ENCODE assay signal across 35 cellular contexts in the genomic region with DNA sequence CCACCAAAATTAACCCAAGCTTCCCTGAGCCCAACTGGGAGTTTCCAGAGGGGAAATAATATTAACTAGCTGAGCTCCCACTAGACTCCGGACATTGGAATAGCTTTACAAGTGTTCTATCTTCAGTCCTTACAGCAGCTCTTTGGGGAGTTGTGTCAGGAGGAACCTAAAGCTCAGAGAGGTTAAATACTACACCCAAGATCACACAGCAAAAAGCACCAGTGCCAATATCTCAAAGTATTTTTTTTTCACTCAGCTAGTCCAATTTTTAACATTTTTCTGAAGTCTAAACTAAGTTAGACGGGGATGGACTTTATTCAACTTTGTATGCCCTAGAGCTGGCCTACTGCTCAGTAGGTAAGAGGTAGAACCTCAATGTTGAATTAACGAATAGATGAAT.
"Had no signal": no experiment of that assay in that cellular context is flagged by ENCODE, and none has a peak within 500 bp of the region (broad histone marks: within the 10 kb centered on the region; RNA-seq: fewer than 3 reads in every experiment).

No MANE protein-coding gene starts in this region.

- ATAC-seq: activated CD8-positive, alpha-beta T cell treated with anti-CD3 and anti-CD28 coated beads for 36 hours; activated naive CD4-positive, alpha-beta T cell treated with anti-CD3 and anti-CD28 coated beads, Interleukin-2, amount 50 U/mL, for 72 hours; activated T-cell treated with anti-CD3 and anti-CD28 coated beads, Interleukin-2, amount 50 U/mL, for 4 hours; activated T-cell treated with anti-CD3 and anti-CD28 coated beads, Interleukin-2, amount 50 U/mL, for 72 hours; activated T-helper 17 cell treated with anti-CD3 and anti-CD28 coated beads, Interleukin-2, amount 50 U/mL, for 72 hours; body of pancreas had no signal

- H3K36me3 ChIP-seq: adrenal gland, brain microvascular endothelial cell, breast epithelium had no signal

- H3K4me1 Mint-ChIP-seq: activated B cell treated with CpG ODN at 0.5 μM for 24 hours; activated CD4-positive, alpha-beta T cell treated with anti-CD3 and anti-CD28 coated beads, Interleukin-2, amount 10 ng/mL, durations not matched to agents 24 days and 14 days; activated naive CD8-positive, alpha-beta T cell treated with anti-CD3 and anti-CD28 coated beads for 36 hours; activated T-helper 17 cell treated with anti-CD3 and anti-CD28 coated beads, Interleukin-2, amount 50 U/mL, for 72 hours; central memory CD8-positive, alpha-beta T cell had no signal

- H3K36me3 Mint-ChIP-seq: activated CD4-positive, alpha-beta memory T cell treated with anti-CD3 and anti-CD28 coated beads for 36 hours; activated naive CD4-positive, alpha-beta T cell treated with anti-CD3 and anti-CD28 coated beads, Interleukin-2, amount 50 U/mL, for 72 hours; activated naive CD8-positive, alpha-beta T cell treated with anti-CD3 and anti-CD28 coated beads for 36 hours had no signal

- H3K27me3 ChIP-seq: adrenal gland, body of pancreas, brain microvascular endothelial cell, breast epithelium had no signal

- H3K9me3 Mint-ChIP-seq: activated B cell treated with CpG ODN at 0.5 μM for 24 hours; activated CD4-positive, alpha-beta memory T cell treated with anti-CD3 and anti-CD28 coated beads for 36 hours; activated CD4-positive, alpha-beta T cell treated with anti-CD3 and anti-CD28 coated beads, Interleukin-2, amount 10 ng/mL, durations not matched to agents 24 days and 14 days; activated CD8-positive, alpha-beta T cell treated with anti-CD3 and anti-CD28 coated beads for 36 hours; activated naive CD4-positive, alpha-beta T cell treated with anti-CD3 and anti-CD28 coated beads for 36 hours; activated naive CD4-positive, alpha-beta T cell treated with anti-CD3 and anti-CD28 coated beads, Interleukin-2, amount 50 U/mL, for 72 hours; activated naive CD8-positive, alpha-beta T cell treated with anti-CD3 and anti-CD28 coated beads for 36 hours; activated T-cell treated with anti-CD3 and anti-CD28 coated beads, Interleukin-2, amount 50 U/mL, for 4 hours; activated T-cell treated with anti-CD3 and anti-CD28 coated beads, Interleukin-2, amount 50 U/mL, for 72 hours; activated T-helper 1 cell treated with anti-CD3 and anti-CD28 coated beads, Interleukin-12 subunit alpha, Interleukin-12 subunit beta, Interleukin-2, Interleukin-4 antibody, amounts not matched to agents 30 ng/mL and 10 ng/mL and 1 ng/mL, durations not matched to agents 14 hours and 24 hours and 36 hours; activated T-helper 17 cell treated with anti-CD3 and anti-CD28 coated beads, Interleukin-2, amount 50 U/mL, for 72 hours; central memory CD8-positive, alpha-beta T cell; T-helper 1 cell treated with Interleukin-12 subunit alpha and Interleukin-12 subunit beta and Interleukin-4 antibody, amounts not matched to agents 30 μg/mL and 1 μg/mL, for 36 hours; T-helper 2 cell treated with Interferon-gamma antibody and Interleukin-4, amounts not matched to agents 5 μg/mL and 100 μg/mL, for 36 hours had no signal

- H3K27ac ChIP-seq: adrenal gland, body of pancreas, brain microvascular endothelial cell, breast epithelium had no signal

- H3K9me3 ChIP-seq: adrenal gland, body of pancreas, breast epithelium had no signal

- H3K27me3 Mint-ChIP-seq: activated B cell treated with CpG ODN at 0.5 μM for 24 hours; activated CD4-positive, alpha-beta memory T cell treated with anti-CD3 and anti-CD28 coated beads for 36 hours; activated CD8-positive, alpha-beta T cell treated with anti-CD3 and anti-CD28 coated beads for 36 hours; activated naive CD8-positive, alpha-beta T cell treated with anti-CD3 and anti-CD28 coated beads for 36 hours; activated T-helper 17 cell treated with anti-CD3 and anti-CD28 coated beads, Interleukin-2, amount 50 U/mL, for 72 hours; central memory CD8-positive, alpha-beta T cell had no signal

- H3K4me3 Mint-ChIP-seq: activated B cell treated with CpG ODN at 0.5 μM for 24 hours; activated CD4-positive, alpha-beta memory T cell treated with anti-CD3 and anti-CD28 coated beads for 36 hours; activated CD4-positive, alpha-beta T cell treated with anti-CD3 and anti-CD28 coated beads, Interleukin-2, amount 10 ng/mL, durations not matched to agents 24 days and 14 days; activated CD8-positive, alpha-beta T cell treated with anti-CD3 and anti-CD28 coated beads for 36 hours; activated naive CD4-positive, alpha-beta T cell treated with anti-CD3 and anti-CD28 coated beads for 36 hours; activated naive CD8-positive, alpha-beta T cell treated with anti-CD3 and anti-CD28 coated beads for 36 hours; activated T-cell treated with anti-CD3 and anti-CD28 coated beads, Interleukin-2, amount 50 U/mL, for 4 hours; activated T-cell treated with anti-CD3 and anti-CD28 coated beads, Interleukin-2, amount 50 U/mL, for 72 hours; activated T-helper 1 cell treated with anti-CD3 and anti-CD28 coated beads, Interleukin-12 subunit alpha, Interleukin-12 subunit beta, Interleukin-2, Interleukin-4 antibody, amounts not matched to agents 30 ng/mL and 10 ng/mL and 1 ng/mL, durations not matched to agents 14 hours and 24 hours and 36 hours; activated T-helper 17 cell treated with anti-CD3 and anti-CD28 coated beads, Interleukin-2, amount 50 U/mL, for 72 hours; central memory CD8-positive, alpha-beta T cell; T-helper 1 cell treated with Interleukin-12 subunit alpha and Interleukin-12 subunit beta and Interleukin-4 antibody, amounts not matched to agents 30 μg/mL and 1 μg/mL, for 36 hours; T-helper 2 cell treated with Interferon-gamma antibody and Interleukin-4, amounts not matched to agents 5 μg/mL and 100 μg/mL, for 36 hours had no signal

- DNase-seq: activated B cell treated with CpG ODN at 0.5 μM for 24 hours; activated CD4-positive, alpha-beta memory T cell treated with anti-CD3 and anti-CD28 coated beads for 36 hours; activated CD4-positive, alpha-beta T cell treated with anti-CD3 and anti-CD28 coated beads for 4 hours; activated CD4-positive, alpha-beta T cell treated with anti-CD3 and anti-CD28 coated beads, Interleukin-2, amount 10 ng/mL, durations not matched to agents 24 days and 14 days; activated CD4-positive, alpha-beta T cell treated with anti-CD3 and anti-CD28 coated beads, Interleukin-2, amount 50 U/mL, for 1 hour; activated CD4-positive, alpha-beta T cell treated with anti-CD3 and anti-CD28 coated beads, Interleukin-2, amount 50 U/mL, for 4 hours; activated CD4-positive, CD25-positive, alpha-beta regulatory T cell treated with anti-CD3 and anti-CD28 coated beads, Interleukin-2, amount 50 U/mL, for 72 hours; activated CD8-positive, alpha-beta memory T cell treated with anti-CD3 and anti-CD28 coated beads, Interleukin-2, amount 50 U/mL, for 4 hours; activated CD8-positive, alpha-beta T cell treated with anti-CD3 and anti-CD28 coated beads for 36 hours; activated effector memory CD4-positive, alpha-beta T cell treated with anti-CD3 and anti-CD28 coated beads, Interleukin-2, amount 50 U/mL, for 16 hours; activated gamma-delta T cell treated with Interleukin-2 at 50 U/mL for 16 hours; activated naive CD4-positive, alpha-beta T cell; activated naive CD4-positive, alpha-beta T cell treated with anti-CD3 and anti-CD28 coated beads for 36 hours; activated naive CD4-positive, alpha-beta T cell treated with anti-CD3 and anti-CD28 coated beads, Interleukin-2, amount 50 U/mL, for 16 hours; activated naive CD8-positive, alpha-beta T cell treated with anti-CD3 and anti-CD28 coated beads for 36 hours; activated T-cell treated with anti-CD3 and anti-CD28 coated beads for 4 hours; activated T-cell treated with anti-CD3 and anti-CD28 coated beads, Interleukin-2, amount 50 U/mL, for 1 hour; activated T-cell treated with anti-CD3 and anti-CD28 coated beads, Interleukin-2, amount 50 U/mL, for 4 hours; activated T-cell treated with anti-CD3 and anti-CD28 coated beads, Interleukin-2, amount 50 U/mL, for 72 hours; adrenal gland; amniotic stem cell; aorta; body of pancreas; brain microvascular endothelial cell; caudate nucleus; cerebellar nuclear complex; T-helper 2 cell; T-helper 9 cell had no signal

- H3K27ac Mint-ChIP-seq: activated B cell treated with CpG ODN at 0.5 μM for 24 hours; activated CD4-positive, alpha-beta memory T cell treated with anti-CD3 and anti-CD28 coated beads for 36 hours; activated CD4-positive, alpha-beta T cell treated with anti-CD3 and anti-CD28 coated beads, Interleukin-2, amount 10 ng/mL, durations not matched to agents 24 days and 14 days; activated CD8-positive, alpha-beta T cell treated with anti-CD3 and anti-CD28 coated beads for 36 hours; activated naive CD4-positive, alpha-beta T cell treated with anti-CD3 and anti-CD28 coated beads for 36 hours; activated naive CD8-positive, alpha-beta T cell treated with anti-CD3 and anti-CD28 coated beads for 36 hours; activated T-cell treated with anti-CD3 and anti-CD28 coated beads, Interleukin-2, amount 50 U/mL, for 72 hours; activated T-helper 1 cell treated with anti-CD3 and anti-CD28 coated beads, Interleukin-12 subunit alpha, Interleukin-12 subunit beta, Interleukin-2, Interleukin-4 antibody, amounts not matched to agents 30 ng/mL and 10 ng/mL and 1 ng/mL, durations not matched to agents 14 hours and 24 hours and 36 hours; T-helper 1 cell treated with Interleukin-12 subunit alpha and Interleukin-12 subunit beta and Interleukin-4 antibody, amounts not matched to agents 30 μg/mL and 1 μg/mL, for 36 hours; T-helper 2 cell treated with Interferon-gamma antibody and Interleukin-4, amounts not matched to agents 5 μg/mL and 100 μg/mL, for 36 hours had no signal

- H3K4me1 ChIP-seq: adrenal gland, body of pancreas, breast epithelium had no signal

- H3K4me3 ChIP-seq: adrenal gland, body of pancreas, breast epithelium had no signal
